Comparison of ENCODE assay signal across 24 cellular contexts in the genomic region with DNA sequence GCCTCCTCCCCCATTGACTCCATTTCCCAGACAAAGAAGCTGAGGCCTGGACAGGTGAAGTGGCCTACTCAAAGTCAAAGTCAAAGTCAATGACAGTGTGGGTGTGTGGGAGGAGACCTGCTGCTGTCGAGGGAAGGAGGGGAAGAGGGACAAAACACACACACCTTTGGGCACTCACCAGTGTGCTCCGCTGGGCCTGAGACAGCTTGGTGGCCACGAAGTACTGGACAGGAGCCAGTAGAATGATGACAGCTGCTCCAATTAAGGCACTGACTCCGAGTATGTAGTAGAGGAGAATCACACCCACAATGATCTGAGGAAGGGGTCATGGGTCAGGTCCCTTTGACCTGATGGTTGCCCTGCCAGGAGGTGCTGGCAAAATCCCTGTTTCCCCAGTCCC. TPM values are rescaled to one million over a fixed set of nuclear protein-coding genes. Genes with fewer than 3 reads are reported as not detected.
"Had no signal": no experiment of that assay in that cellular context is flagged by ENCODE, and none has a peak within 500 bp of the region (broad histone marks: within the 10 kb centered on the region; RNA-seq: fewer than 3 reads in every experiment).

No MANE protein-coding gene starts in this region.

- H3K9me3 ChIP-seq: esophagus squamous epithelium, mucosa of descending colon, neutrophil, right atrium auricular region, testis, tibial artery had no signal

- H3K27me3 ChIP-seq: neutrophil, right atrium auricular region, testis had no signal

- DNase-seq: caudate nucleus; dermis blood vessel endothelial cell; effector memory CD8-positive, alpha-beta T cell; erythroblast; esophagus squamous epithelium; foreskin melanocyte; glutamatergic neuron; hypothalamus; immature natural killer cell; islet precursor cell; kidney glomerular epithelial cell; mucosa of descending colon; naive thymus-derived CD4-positive, alpha-beta T cell; stimulated activated CD4-positive, alpha-beta T cell treated with anti-CD3 and anti-CD28 coated beads, Interleukin-4, amount 100 ng/mL, for 4 hours; stimulated activated naive CD8-positive, alpha-beta T cell treated with anti-CD3 and anti-CD28 coated beads, Interleukin-15, Interleukin-2, amounts not matched to agents 100 U/mL and 50 U/mL, for 24 hours; testis; tibial artery had no signal

- H3K4me3 ChIP-seq: coronary artery, esophagus squamous epithelium, lung, mucosa of descending colon, right atrium auricular region, testis, tibial artery had no signal

- H2AFZ ChIP-seq: parathyroid adenoma had no signal

- H3K79me2 ChIP-seq: parathyroid adenoma had no signal

- ATAC-seq: effector memory CD8-positive, alpha-beta T cell; mucosa of descending colon; naive thymus-derived CD4-positive, alpha-beta T cell; sciatic nerve; stimulated activated memory B cell treated with anti-CD40 and anti-IgM and Interleukin-4, amounts not matched to agents 10 μg/mL and 1 μg/mL and 100 μg/mL, for 72 hours; stimulated activated naive CD8-positive, alpha-beta T cell treated with anti-CD3 and anti-CD28 coated beads, Interleukin-15, Interleukin-2, amounts not matched to agents 100 U/mL and 50 U/mL, for 24 hours had no signal

- H3K4me1 ChIP-seq: esophagus squamous epithelium, parathyroid adenoma, right atrium auricular region, testis, tibial artery had no signal

- H3K27ac ChIP-seq: coronary artery, esophagus squamous epithelium, neutrophil, parathyroid adenoma, right atrium auricular region, testis, tibial artery had no signal

- H3K36me3 ChIP-seq: esophagus squamous epithelium, neutrophil, right atrium auricular region, tibial artery had no signal

RNA-seq across cellular contexts. Expression of gene ABCC8, which starts 33.6 kb away (rescaled TPM):
- total RNA-seq: dermis blood vessel endothelial cell had no signal
- polyA plus RNA-seq: immature natural killer cell; naive thymus-derived CD4-positive, alpha-beta T cell had no signal

RNA-seq across cellular contexts. Expression of gene KCNJ11, which starts 54.5 kb away (rescaled TPM):
- polyA plus RNA-seq: immature natural killer cell; naive thymus-derived CD4-positive, alpha-beta T cell had no signal
